ENCODE assay signal across 9 cellular contexts in genomic region chr7:98802088-98802780, GRCh38.
A peak's percentile ranks its signal among the peaks of the same experiment; 100 is the strongest.
DNase-seq lines count a peak whose midpoint lies in the region; ATAC-seq and TF ChIP-seq lines count a peak whose summit lies in the region.
"Had no signal": no experiment of that assay in that cellular context is flagged by ENCODE, and none has a peak within 500 bp of the region (broad histone marks: within the 10 kb centered on the region; RNA-seq: fewer than 3 reads in every experiment).

No MANE protein-coding gene starts in this region.

- peak overlapping the region in 3 of 8 donors; percentile 1 to 51 (median 20) for H3K4me3 Mint-ChIP-seq in naive B cell

- H3K27me3 ChIP-seq in body of pancreas (no peaks in the 10 kb centered on the region), vagina (no peaks in the 10 kb centered on the region), esophagus muscularis mucosa (peaks cover 0 to 16% (median 0%) of the 10 kb centered on the region in 4 donors)
- H3K27me3 ChIP-seq: tibial nerve had no signal

- no peak for TF ChIP-seq CTCF in GM10248 (IDR thresholded peaks at IDR 0.05; ENCODE audit: control extremely low read depth, extremely low read depth, low read depth, missing control alignments)
- no peak for TF ChIP-seq CTCF in body of pancreas (IDR thresholded peaks at IDR 0.05)
- no peak for TF ChIP-seq CTCF in vagina (IDR thresholded peaks at IDR 0.05)
- TF ChIP-seq CTCF in esophagus muscularis mucosa (IDR thresholded peaks at IDR 0.05) = no peak

- CTCF ChIA-PET in GM10248 (lab: Yijun Ruan, JAX) = interaction anchor here (1.0 to 1.4 kb wide), 2 partner anchors 12 to 52 kb away, joined by 3 read pairs; no protein-coding TSS in a partner anchor

- peaks cover 28 to 73% (median 30%) of the 10 kb centered on the region in 3 donors for H3K27me3 Mint-ChIP-seq in naive B cell

- H3K9me3 ChIP-seq in body of pancreas = peaks cover 0 to 13% (median 0%) of the 10 kb centered on the region in 3 donors
- H3K9me3 ChIP-seq in vagina = no peaks in the 10 kb centered on the region
- H3K9me3 ChIP-seq in esophagus muscularis mucosa = peaks cover 0 to 23% (median 16%) of the 10 kb centered on the region in 4 donors

- H3K4me1 Mint-ChIP-seq in naive B cell = peaks cover 14 to 15% (median 15%) of the 10 kb centered on the region in 3 donors

- DNase-seq in GM10248 (ENCODE audit: extremely low spot score) (peak; percentile 84), NCI-H446 treated with DMSO at 0.1 percent for 48 hours (lab: John Stamatoyannopoulos, UW) (peak; percentile 74), body of pancreas (peak in 3 of 4 donors; percentile 17 to 48 (median 20)), naive B cell (peak; percentile 37), vagina (ENCODE audit: extremely low spot score in 2 of 2) (no peak), esophagus muscularis mucosa (ENCODE audit: extremely low spot score) (no peak)

- no peak for TF ChIP-seq EP300 in esophagus muscularis mucosa (IDR thresholded peaks at IDR 0.05)

- no peak for TF ChIP-seq POLR2A in body of pancreas (IDR thresholded peaks at IDR 0.05)
- TF ChIP-seq POLR2A in vagina (IDR thresholded peaks at IDR 0.05) = no peak
- TF ChIP-seq POLR2A in esophagus muscularis mucosa (IDR thresholded peaks at IDR 0.05; ENCODE audit: low read depth) = no peak

- POLR2A ChIA-PET in GM10248 (lab: Yijun Ruan, JAX) = no interaction called here

- ATAC-seq in GM19463 (IDR thresholded peaks at IDR 0.05; ENCODE audit: unreplicated experiment) = peak; percentile 95
- peak; percentile 92 for ATAC-seq in HG03196 (IDR thresholded peaks at IDR 0.05; ENCODE audit: unreplicated experiment)
- no peak for ATAC-seq in body of pancreas
- peak; percentile 88 to 93 for ATAC-seq in naive B cell (ENCODE audit: low read depth in 2 of 2)

- H3K36me3 ChIP-seq in body of pancreas (replicated peaks in 1 of 2; ENCODE audit: insufficient read depth in 1 of 2, low read depth in 2 of 2) (no peaks in the 10 kb centered on the region), vagina (no peaks in the 10 kb centered on the region), esophagus muscularis mucosa (no peaks in the 10 kb centered on the region)
- H3K36me3 ChIP-seq: tibial nerve had no signal

- H3K27ac ChIP-seq in body of pancreas (no peak overlapping the region), vagina (no peak overlapping the region), esophagus muscularis mucosa (replicated peaks in 1 of 4) (no peak overlapping the region)
- H3K27ac ChIP-seq: tibial nerve had no signal

- H3K27ac Mint-ChIP-seq in naive B cell = peak overlapping the region in 2 of 6 donors; percentile 56 to 69

- H3K4me3 ChIP-seq in body of pancreas (no peak overlapping the region), vagina (no peak overlapping the region), esophagus muscularis mucosa (no peak overlapping the region)
- H3K4me3 ChIP-seq: tibial nerve had no signal

- H3K4me1 ChIP-seq in body of pancreas = no peaks in the 10 kb centered on the region
- H3K4me1 ChIP-seq in vagina = no peaks in the 10 kb centered on the region
- H3K4me1 ChIP-seq in esophagus muscularis mucosa = no peaks in the 10 kb centered on the region

- WGBS in body of pancreas, 2 donors = 20 to 35% methylated on average over 2 to 7 of the region's 7 CpGs
- WGBS in esophagus muscularis mucosa = 3% methylated on average over 6 of the region's 7 CpGs

- H3K36me3 Mint-ChIP-seq in naive B cell = peaks cover 8% of the 10 kb centered on the region in 2 donors

- intact Hi-C loops in body of pancreas (cut with DNase I) (loop anchor here (5.0 kb wide), 1 partner anchor 210 kb away; no protein-coding TSS in a partner anchor), vagina (cut with DNase I) (no loop called here), esophagus muscularis mucosa (cut with DNase I) (no loop called here)

- H3K9me3 Mint-ChIP-seq in naive B cell = peaks cover 8 to 21% (median 16%) of the 10 kb centered on the region in 7 donors

Comparison
In these comparisons a context has a peak if more than half of its experiments do, and no peak if none do; other contexts are left out.
1. DNase-seq: peak in GM10248 (single experiment), NCI-H446 treated with DMSO at 0.1 percent for 48 hours (single experiment), body of pancreas (3 of 4) and naive B cell (single experiment); none in vagina (0 of 2) and esophagus muscularis mucosa (single experiment).